1 cellular context compared by ENCODE assay signal in the genomic region with DNA sequence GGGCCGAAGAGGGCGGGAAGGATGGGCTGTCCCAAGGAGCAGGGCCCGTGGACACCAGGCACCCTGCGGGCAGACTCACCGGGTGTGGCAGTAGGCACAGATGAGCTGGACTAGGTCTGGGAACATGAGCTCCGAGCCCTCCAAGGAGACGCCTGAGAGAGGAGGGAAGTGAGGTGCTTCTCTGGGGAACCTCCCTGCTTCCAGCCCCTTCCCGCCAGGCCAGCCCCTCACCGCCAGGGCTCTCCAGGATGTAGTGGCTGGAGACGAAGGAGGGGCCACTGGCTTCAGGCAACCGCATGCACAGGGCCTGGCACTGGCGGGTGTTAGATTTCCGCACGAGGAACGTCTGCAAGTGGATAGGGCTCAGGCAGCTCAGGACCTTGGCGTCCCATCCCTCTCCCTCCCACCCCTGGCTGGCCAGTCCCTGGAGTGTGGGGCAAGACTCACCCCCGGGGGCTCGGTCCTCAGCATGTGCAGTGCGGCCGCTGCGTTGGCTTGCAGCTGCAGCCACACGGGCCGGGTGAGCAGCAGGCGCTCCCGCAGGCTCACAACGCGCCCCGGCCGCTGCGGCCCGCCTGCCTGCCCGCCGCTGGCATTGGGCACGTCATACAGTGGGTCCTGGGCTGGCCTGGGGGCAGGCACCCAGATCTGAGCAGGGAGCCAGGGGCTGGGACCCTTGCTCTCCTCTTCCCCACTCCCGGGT.
TF ChIP-seq lines count a peak whose summit lies in the region.

No MANE protein-coding gene starts in this region.

TF ChIP-seq in GM12878, 131 proteins besides CTCF, POLR2A, EP300 and RAD21:
- TF ChIP-seq, protein P1, sequence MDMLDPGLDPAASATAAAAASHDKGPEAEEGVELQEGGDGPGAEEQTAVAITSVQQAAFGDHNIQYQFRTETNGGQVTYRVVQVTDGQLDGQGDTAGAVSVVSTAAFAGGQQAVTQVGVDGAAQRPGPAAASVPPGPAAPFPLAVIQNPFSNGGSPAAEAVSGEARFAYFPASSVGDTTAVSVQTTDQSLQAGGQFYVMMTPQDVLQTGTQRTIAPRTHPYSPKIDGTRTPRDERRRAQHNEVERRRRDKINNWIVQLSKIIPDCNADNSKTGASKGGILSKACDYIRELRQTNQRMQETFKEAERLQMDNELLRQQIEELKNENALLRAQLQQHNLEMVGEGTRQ (IDR thresholded peaks at IDR 0.05; ENCODE audit: borderline replicate concordance, low read depth, low read length) = no peak
- TF ChIP-seq, protein P2, sequence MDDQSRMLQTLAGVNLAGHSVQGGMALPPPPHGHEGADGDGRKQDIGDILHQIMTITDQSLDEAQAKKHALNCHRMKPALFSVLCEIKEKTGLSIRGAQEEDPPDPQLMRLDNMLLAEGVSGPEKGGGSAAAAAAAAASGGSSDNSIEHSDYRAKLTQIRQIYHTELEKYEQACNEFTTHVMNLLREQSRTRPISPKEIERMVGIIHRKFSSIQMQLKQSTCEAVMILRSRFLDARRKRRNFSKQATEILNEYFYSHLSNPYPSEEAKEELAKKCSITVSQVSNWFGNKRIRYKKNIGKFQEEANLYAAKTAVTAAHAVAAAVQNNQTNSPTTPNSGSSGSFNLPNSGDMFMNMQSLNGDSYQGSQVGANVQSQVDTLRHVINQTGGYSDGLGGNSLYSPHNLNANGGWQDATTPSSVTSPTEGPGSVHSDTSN (IDR thresholded peaks at IDR 0.05; ENCODE audit: insufficient replicate concordance, low read depth, low read length) = no peak
- TF ChIP-seq RFX5 (IDR thresholded peaks at IDR 0.05; ENCODE audit: low read depth, low read length) = no peak
- no peak for TF ChIP-seq TBL1XR1 (IDR thresholded peaks at IDR 0.05; ENCODE audit: low read depth, low read length)
- TF ChIP-seq, protein P3, sequence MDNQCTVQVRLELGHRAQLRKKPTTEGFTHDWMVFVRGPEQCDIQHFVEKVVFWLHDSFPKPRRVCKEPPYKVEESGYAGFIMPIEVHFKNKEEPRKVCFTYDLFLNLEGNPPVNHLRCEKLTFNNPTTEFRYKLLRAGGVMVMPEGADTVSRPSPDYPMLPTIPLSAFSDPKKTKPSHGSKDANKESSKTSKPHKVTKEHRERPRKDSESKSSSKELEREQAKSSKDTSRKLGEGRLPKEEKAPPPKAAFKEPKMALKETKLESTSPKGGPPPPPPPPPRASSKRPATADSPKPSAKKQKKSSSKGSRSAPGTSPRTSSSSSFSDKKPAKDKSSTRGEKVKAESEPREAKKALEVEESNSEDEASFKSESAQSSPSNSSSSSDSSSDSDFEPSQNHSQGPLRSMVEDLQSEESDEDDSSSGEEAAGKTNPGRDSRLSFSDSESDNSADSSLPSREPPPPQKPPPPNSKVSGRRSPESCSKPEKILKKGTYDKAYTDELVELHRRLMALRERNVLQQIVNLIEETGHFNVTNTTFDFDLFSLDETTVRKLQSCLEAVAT (IDR thresholded peaks at IDR 0.05) = no peak
- no peak for TF ChIP-seq MTA3 (IDR thresholded peaks at IDR 0.05; ENCODE audit: borderline replicate concordance, low read length)
- no peak for TF ChIP-seq NFYA (IDR thresholded peaks at IDR 0.05; ENCODE audit: borderline replicate concordance, low read depth, low read length)
- TF ChIP-seq TCF12 (IDR thresholded peaks at IDR 0.05; ENCODE audit: low read depth, low read length) = no peak
- no peak for TF ChIP-seq TARDBP (IDR thresholded peaks at IDR 0.05; ENCODE audit: borderline replicate concordance)
- no peak for TF ChIP-seq RAD51 (IDR thresholded peaks at IDR 0.05)
- TF ChIP-seq SIN3A (IDR thresholded peaks at IDR 0.05; ENCODE audit: low read depth, low read length) = no peak
- no peak for TF ChIP-seq ZSCAN29 (IDR thresholded peaks at IDR 0.05)
- TF ChIP-seq, protein P4, sequence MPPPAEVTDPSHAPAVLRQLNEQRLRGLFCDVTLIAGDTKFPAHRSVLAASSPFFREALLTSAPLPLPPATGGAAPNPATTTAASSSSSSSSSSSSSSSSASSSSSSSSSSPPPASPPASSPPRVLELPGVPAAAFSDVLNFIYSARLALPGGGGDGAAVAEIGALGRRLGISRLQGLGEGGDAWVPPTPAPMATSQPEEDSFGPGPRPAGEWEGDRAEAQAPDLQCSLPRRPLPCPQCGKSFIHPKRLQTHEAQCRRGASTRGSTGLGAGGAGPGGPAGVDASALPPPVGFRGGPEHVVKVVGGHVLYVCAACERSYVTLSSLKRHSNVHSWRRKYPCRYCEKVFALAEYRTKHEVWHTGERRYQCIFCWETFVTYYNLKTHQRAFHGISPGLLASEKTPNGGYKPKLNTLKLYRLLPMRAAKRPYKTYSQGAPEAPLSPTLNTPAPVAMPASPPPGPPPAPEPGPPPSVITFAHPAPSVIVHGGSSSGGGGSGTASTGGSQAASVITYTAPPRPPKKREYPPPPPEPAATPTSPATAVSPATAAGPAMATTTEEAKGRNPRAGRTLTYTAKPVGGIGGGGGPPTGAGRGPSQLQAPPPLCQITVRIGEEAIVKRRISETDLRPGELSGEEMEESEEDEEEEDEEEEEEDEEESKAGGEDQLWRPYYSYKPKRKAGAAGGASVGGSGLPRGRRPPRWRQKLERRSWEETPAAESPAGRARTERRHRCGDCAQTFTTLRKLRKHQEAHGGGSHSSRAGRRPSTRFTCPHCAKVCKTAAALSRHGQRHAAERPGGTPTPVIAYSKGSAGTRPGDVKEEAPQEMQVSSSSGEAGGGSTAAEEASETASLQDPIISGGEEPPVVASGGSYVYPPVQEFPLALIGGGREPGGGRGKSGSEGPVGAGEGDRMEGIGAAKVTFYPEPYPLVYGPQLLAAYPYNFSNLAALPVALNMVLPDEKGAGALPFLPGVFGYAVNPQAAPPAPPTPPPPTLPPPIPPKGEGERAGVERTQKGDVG (CRISPR knock-in tag; IDR thresholded peaks at IDR 0.05) = no peak
- TF ChIP-seq, protein P5, sequence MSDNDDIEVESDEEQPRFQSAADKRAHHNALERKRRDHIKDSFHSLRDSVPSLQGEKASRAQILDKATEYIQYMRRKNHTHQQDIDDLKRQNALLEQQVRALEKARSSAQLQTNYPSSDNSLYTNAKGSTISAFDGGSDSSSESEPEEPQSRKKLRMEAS (IDR thresholded peaks at IDR 0.05; ENCODE audit: low read depth, low read length) = no peak
- no peak for TF ChIP-seq PAX5 (IDR thresholded peaks at IDR 0.05; ENCODE audit: borderline replicate concordance, low read depth, low read length)
- no peak for TF ChIP-seq ASH2L (IDR thresholded peaks at IDR 0.05; ENCODE audit: borderline replicate concordance, low read depth)
- TF ChIP-seq DPF2 (IDR thresholded peaks at IDR 0.05) = no peak
- no peak for TF ChIP-seq BMI1 (IDR thresholded peaks at IDR 0.05; ENCODE audit: borderline replicate concordance)
- TF ChIP-seq, protein P6, sequence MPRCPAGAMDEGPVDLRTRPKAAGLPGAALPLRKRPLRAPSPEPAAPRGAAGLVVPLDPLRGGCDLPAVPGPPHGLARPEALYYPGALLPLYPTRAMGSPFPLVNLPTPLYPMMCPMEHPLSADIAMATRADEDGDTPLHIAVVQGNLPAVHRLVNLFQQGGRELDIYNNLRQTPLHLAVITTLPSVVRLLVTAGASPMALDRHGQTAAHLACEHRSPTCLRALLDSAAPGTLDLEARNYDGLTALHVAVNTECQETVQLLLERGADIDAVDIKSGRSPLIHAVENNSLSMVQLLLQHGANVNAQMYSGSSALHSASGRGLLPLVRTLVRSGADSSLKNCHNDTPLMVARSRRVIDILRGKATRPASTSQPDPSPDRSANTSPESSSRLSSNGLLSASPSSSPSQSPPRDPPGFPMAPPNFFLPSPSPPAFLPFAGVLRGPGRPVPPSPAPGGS (IDR thresholded peaks at IDR 0.05; ENCODE audit: borderline replicate concordance, insufficient read depth, low read depth, low read length, poor library complexity, severe bottlenecking) = no peak
- TF ChIP-seq HDGF (IDR thresholded peaks at IDR 0.05) = no peak
TF ChIP-seq in GM12878: peak in this region for 0.
